Comparison of ENCODE assay signal across 13 cellular contexts in genomic region chr7:28136420-28136819, GRCh38. TPM values are rescaled to one million over a fixed set of nuclear protein-coding genes. Genes with fewer than 3 reads are reported as not detected.
A peak's percentile ranks its signal among the peaks of the same experiment; 100 is the strongest.
DNase-seq lines count a peak whose midpoint lies in the region; ATAC-seq and TF ChIP-seq lines count a peak whose summit lies in the region.
"Had no signal": no experiment of that assay in that cellular context is flagged by ENCODE, and none has a peak within 500 bp of the region (broad histone marks: within the 10 kb centered on the region; RNA-seq: fewer than 3 reads in every experiment).

No MANE protein-coding gene starts in this region.

- peak overlapping the region; percentile 36 for H3K27ac ChIP-seq in CD4-positive, CD25-positive, alpha-beta regulatory T cell (ENCODE audit: insufficient read depth, low read length, poor library complexity, severe bottlenecking)
- H3K27ac ChIP-seq in mesenchymal stem cell (ENCODE audit: low read length, poor library complexity, severe bottlenecking) (no peak overlapping the region), RWPE1 (no peak overlapping the region)

- H3K36me3 ChIP-seq in CD4-positive, CD25-positive, alpha-beta regulatory T cell (ENCODE audit: control insufficient read depth, insufficient read depth, low read length), result no peaks in the 10 kb centered on the region
- peaks cover 2 to 5% of the 10 kb centered on the region in 2 experiments for H3K36me3 ChIP-seq in mesenchymal stem cell (ENCODE audit: control insufficient read depth in 1 of 2, insufficient read depth in 2 of 2, low read depth in 1 of 2, low read length in 2 of 2)

- H3K9me3 Mint-ChIP-seq in CD4-positive, CD25-positive, alpha-beta regulatory T cell, result no peaks in the 10 kb centered on the region
- no peaks in the 10 kb centered on the region for H3K9me3 Mint-ChIP-seq in immature natural killer cell
- H3K9me3 Mint-ChIP-seq: CD4-positive, alpha-beta T cell had no signal

- no peaks in the 10 kb centered on the region for H3K27me3 ChIP-seq in CD4-positive, CD25-positive, alpha-beta regulatory T cell (ENCODE audit: control insufficient read depth, insufficient read depth, low read length)
- no peaks in the 10 kb centered on the region for H3K27me3 ChIP-seq in mesenchymal stem cell (ENCODE audit: control insufficient read depth in 1 of 2, insufficient read depth in 1 of 2, low read length in 2 of 2)

- H2AK5ac ChIP-seq in mesenchymal stem cell (ENCODE audit: low read length, severe bottlenecking), result no peak overlapping the region

- peaks cover 36% of the 10 kb centered on the region for H3K79me1 ChIP-seq in mesenchymal stem cell (replicated peaks; ENCODE audit: low read length, poor library complexity, severe bottlenecking)

- H3K36me3 Mint-ChIP-seq in CD4-positive, CD25-positive, alpha-beta regulatory T cell, result peaks cover 14% of the 10 kb centered on the region
- peaks cover 0 to 4% (median 4%) of the 10 kb centered on the region in 3 donors for H3K36me3 Mint-ChIP-seq in immature natural killer cell

- no peaks in the 10 kb centered on the region for H3K9me3 ChIP-seq in CD4-positive, CD25-positive, alpha-beta regulatory T cell (ENCODE audit: control insufficient read depth in 2 of 2, low read length in 2 of 2)
- H3K9me3 ChIP-seq in mesenchymal stem cell (ENCODE audit: control insufficient read depth, low read length), result no peaks in the 10 kb centered on the region

- DNase-seq in CD4-positive, CD25-positive, alpha-beta regulatory T cell, result no peak
- DNase-seq in SK-MEL-5 (ENCODE audit: low read depth, low spot score) (peak; percentile 61), immature natural killer cell (no peak), mesenchymal stem cell (no peak), RWPE1 (ENCODE audit: low spot score) (no peak)
- no peak for DNase-seq in stimulated activated naive CD8-positive, alpha-beta T cell treated with anti-CD3 and anti-CD28 coated beads, Interleukin-15, Interleukin-2, amounts not matched to agents 100 U/mL and 50 U/mL, for 24 hours
- DNase-seq: CD4-positive, alpha-beta T cell; DMS79 treated with DMSO at 0.1 percent for 48 hours; HCEC 1CT; NCI-H1417 treated with DMSO at 0.1 percent for 48 hours; NCI-H2029; NCI-H2171 treated with DMSO at 0.1 percent for 48 hours had no signal

- H3K4me1 ChIP-seq in CD4-positive, CD25-positive, alpha-beta regulatory T cell (ENCODE audit: control insufficient read depth, insufficient read depth, low read length, poor library complexity, severe bottlenecking), result peaks cover 46% of the 10 kb centered on the region
- peaks cover 6% of the 10 kb centered on the region for H3K4me1 ChIP-seq in mesenchymal stem cell (ENCODE audit: control insufficient read depth, insufficient read depth, low read depth, low read length)

- peak overlapping the region; percentile 35 for H3K4me3 ChIP-seq in CD4-positive, CD25-positive, alpha-beta regulatory T cell (ENCODE audit: low read depth, low read length)
- no peak overlapping the region for H3K4me3 ChIP-seq in mesenchymal stem cell (ENCODE audit: insufficient read depth in 1 of 2, low read depth in 1 of 2, low read length in 2 of 2)

- no peak overlapping the region for H4K8ac ChIP-seq in mesenchymal stem cell (ENCODE audit: low read length)

- no peak overlapping the region for H3K4me2 ChIP-seq in mesenchymal stem cell (ENCODE audit: low read length, poor library complexity, severe bottlenecking)

- no peak overlapping the region for H4K91ac ChIP-seq in mesenchymal stem cell (ENCODE audit: low read length)

- H2BK120ac ChIP-seq in mesenchymal stem cell (ENCODE audit: low read depth, low read length), result no peak overlapping the region

- in situ Hi-C loops in SK-MEL-5 (cut with HindIII; ENCODE audit: low pct_unique_long_range_greater_than_20kb, low sequenced_read_pairs), result no loop called here

- H3K4me3 Mint-ChIP-seq in CD4-positive, CD25-positive, alpha-beta regulatory T cell, result peak overlapping the region in 1 of 4 donors; percentile 18
- no peak overlapping the region for H3K4me3 Mint-ChIP-seq in immature natural killer cell
- H3K4me3 Mint-ChIP-seq: CD4-positive, alpha-beta T cell had no signal

- no peak for ATAC-seq in CD4-positive, CD25-positive, alpha-beta regulatory T cell (ENCODE audit: low read depth in 2 of 2)
- ATAC-seq in stimulated activated naive CD8-positive, alpha-beta T cell treated with anti-CD3 and anti-CD28 coated beads, Interleukin-15, Interleukin-2, amounts not matched to agents 100 U/mL and 50 U/mL, for 24 hours, result peak; percentile 76
- ATAC-seq in HG02870 (IDR thresholded peaks at IDR 0.05; ENCODE audit: unreplicated experiment), result no peak

- TF ChIP-seq CTCF in RWPE1 (conservative IDR thresholded peaks at IDR 0.05; ENCODE audit: low read depth), result no peak

- H3K18ac ChIP-seq in mesenchymal stem cell (ENCODE audit: low read depth in 1 of 2, low read length in 2 of 2), result no peak overlapping the region

- no peak overlapping the region for H2BK15ac ChIP-seq in mesenchymal stem cell (ENCODE audit: low read depth, poor library complexity, severe bottlenecking)

- no peak overlapping the region for H2BK12ac ChIP-seq in mesenchymal stem cell (ENCODE audit: low read length in 2 of 2)

- no peak overlapping the region for H2BK5ac ChIP-seq in mesenchymal stem cell (ENCODE audit: low read depth, low read length, poor library complexity, severe bottlenecking)

- H3K27me3 Mint-ChIP-seq in CD4-positive, CD25-positive, alpha-beta regulatory T cell, result no peaks in the 10 kb centered on the region
- H3K27me3 Mint-ChIP-seq in immature natural killer cell (ENCODE audit: low read depth in 3 of 3), result no peaks in the 10 kb centered on the region
- H3K27me3 Mint-ChIP-seq: CD4-positive, alpha-beta T cell had no signal

- CTCF ChIA-PET in RWPE1 (lab: Yijun Ruan, JAX), result no interaction called here

- H3K4ac ChIP-seq in mesenchymal stem cell (ENCODE audit: low read depth in 1 of 2, low read length in 2 of 2), result no peak overlapping the region

- H3K27ac Mint-ChIP-seq in CD4-positive, CD25-positive, alpha-beta regulatory T cell, result peak overlapping the region; percentile 66 to 94 (median 79)
- peak overlapping the region in 5 of 6 donors; percentile 15 to 62 (median 35) for H3K27ac Mint-ChIP-seq in immature natural killer cell
- H3K27ac Mint-ChIP-seq: CD4-positive, alpha-beta T cell had no signal

- peaks cover 25 to 51% (median 45%) of the 10 kb centered on the region in 4 donors for H3K4me1 Mint-ChIP-seq in CD4-positive, CD25-positive, alpha-beta regulatory T cell
- peaks cover 67 to 91% of the 10 kb centered on the region in 2 donors for H3K4me1 Mint-ChIP-seq in immature natural killer cell

- H3K14ac ChIP-seq in mesenchymal stem cell (ENCODE audit: low read length in 2 of 2), result no peak overlapping the region

- POLR2A ChIA-PET in RWPE1 (lab: Yijun Ruan, JAX; ENCODE audit: low non-redundant PET), result no interaction called here

- no peak overlapping the region for H3K23ac ChIP-seq in mesenchymal stem cell (ENCODE audit: low read length in 2 of 2)

- H3K9ac ChIP-seq in mesenchymal stem cell (ENCODE audit: low read length), result no peak overlapping the region

- 50% methylated on average over 2 of the region's 3 CpGs for WGBS in mesenchymal stem cell

- H2AFZ ChIP-seq in mesenchymal stem cell (ENCODE audit: low read depth, low read length), result no peak overlapping the region

RNA-seq across cellular contexts. Expression of gene JAZF1, which starts 44.2 kb away (rescaled TPM):
- 30.7 TPM for total RNA-seq in CD4-positive, CD25-positive, alpha-beta regulatory T cell
- polyA plus RNA-seq in CD4-positive, CD25-positive, alpha-beta regulatory T cell, result 10 to 100 TPM in 1 of 4 donors, 1 to 10 TPM in 3; 6.4 to 13.3 (median 7.5) TPM
- total RNA-seq in SK-MEL-5 (2014; rRNA removed; shearing (Covaris generic)), result 15.3 and 19.2 TPM in 2 replicates
- polyA plus RNA-seq in SK-MEL-5 (2015; cell fraction: cytosol; rRNA removed), result 19.8 and 22.6 TPM in 2 replicates
- polyA plus RNA-seq in SK-MEL-5 (2015; cell fraction: nucleus; rRNA removed), result 9.1 and 12.2 TPM in 2 replicates
- polyA plus RNA-seq in immature natural killer cell, result 10 to 100 TPM; 17.7 to 40.2 (median 25.9) TPM
- polyA plus RNA-seq in mesenchymal stem cell (2013, experiment 1 of 2), result 17.2 TPM
- polyA plus RNA-seq in mesenchymal stem cell (2013, experiment 2 of 2), result 18.4 TPM
